Comparison of ENCODE assay signal across 35 cellular contexts in genomic region chr4:58611012-58611411, GRCh38.
"Had no signal": no experiment of that assay in that cellular context is flagged by ENCODE, and none has a peak within 500 bp of the region (broad histone marks: within the 10 kb centered on the region; RNA-seq: fewer than 3 reads in every experiment).

No MANE protein-coding gene starts in this region.

- H3K4me3 ChIP-seq: MG63 had no signal

- H3K27me3 ChIP-seq: MG63 had no signal

- H3K9me3 ChIP-seq: MG63 had no signal

- DNase-seq: Karpas-422, Kasumi-1, MG63, MM.1S, MV-4-11, NCI-H1048, NCI-H1092, NCI-H1092 treated with DMSO at 0.1 percent for 48 hours, NCI-H1105, NCI-H1105 treated with DMSO at 0.1 percent for 48 hours, NCI-H1417, NCI-H1417 treated with DMSO at 0.1 percent for 48 hours, NCI-H1436, NCI-H1436 treated with DMSO at 0.1 percent for 48 hours, NCI-H146, NCI-H1694, NCI-H1694 treated with DMSO at 0.1 percent for 48 hours, NCI-H187, NCI-H187 treated with DMSO at 0.1 percent for 48 hours, NCI-H1930, NCI-H2029, NCI-H2029 treated with DMSO at 0.1 percent for 48 hours, NCI-H2081, NCI-H2081 treated with DMSO at 0.1 percent for 48 hours, NCI-H2107, NCI-H2171, NCI-H2171 treated with DMSO at 0.1 percent for 48 hours, NCI-H2227 treated with DMSO at 0.1 percent for 48 hours, NCI-H226, NCI-H345, NCI-H446, NCI-H446 treated with DMSO at 0.1 percent for 48 hours, NCI-H510A, NCI-H510A treated with DMSO at 0.1 percent for 48 hours, NCI-H524 had no signal

- H3K36me3 ChIP-seq: MG63 had no signal
